Comparison of ENCODE assay signal across 9 cellular contexts in genomic region chr7:22663319-22663718, GRCh38.
DNase-seq lines count a peak whose midpoint lies in the region; ATAC-seq, FAIRE-seq and TF ChIP-seq lines count a peak whose summit lies in the region.
"Had no signal": no experiment of that assay in that cellular context is flagged by ENCODE, and none has a peak within 500 bp of the region (broad histone marks: within the 10 kb centered on the region; RNA-seq: fewer than 3 reads in every experiment).

No MANE protein-coding gene starts in this region.

- H3K9me3 ChIP-seq in A549 (no peaks in the 10 kb centered on the region), PC-9 (ENCODE audit: insufficient read depth, low read depth) (peaks cover under 1% of the 10 kb centered on the region; the same call in 1 of the 2 replicates), tibial nerve (no peaks in the 10 kb centered on the region)
- no peaks in the 10 kb centered on the region for H3K9me3 ChIP-seq in CD8-positive, alpha-beta T cell (ENCODE audit: low read length)

- H3K27me3 ChIP-seq in PC-9 (ENCODE audit: insufficient read depth, low read depth) (no peaks in the 10 kb centered on the region), tibial nerve (no peaks in the 10 kb centered on the region)
- no peaks in the 10 kb centered on the region for H3K27me3 ChIP-seq in CD8-positive, alpha-beta T cell (ENCODE audit: insufficient read depth, low read length)

- no peaks in the 10 kb centered on the region for H3K9me2 ChIP-seq in PC-9 (ENCODE audit: insufficient read depth)

- H3K4me2 ChIP-seq in A549 (peak overlapping the region; percentile 34; the same call in 2 of the 3 replicates), PC-9 (no peak overlapping the region)

- H3K4me1 Mint-ChIP-seq in CD8-positive, alpha-beta T cell (ENCODE audit: low read depth) = no peaks in the 10 kb centered on the region

- no peak for TF ChIP-seq RAD21 in A549 (conservative IDR thresholded peaks at IDR 0.05 in 1 of 2, IDR thresholded peaks at IDR 0.05 in 1 of 2)

- TF ChIP-seq EP300 in A549 (IDR thresholded peaks at IDR 0.05) (no peak), tibial nerve (IDR thresholded peaks at IDR 0.05) (peak in 1 of 2 donors; percentile 41)

- intact Hi-C loops in PC-9 (cut with micrococcal nuclease; ENCODE audit: unreplicated experiment) = no loop called here
- intact Hi-C loops in CD8-positive, alpha-beta T cell (cut with DNase I, micrococcal nuclease) = no loop called here

- H3K27ac Mint-ChIP-seq in CD8-positive, alpha-beta T cell = no peak overlapping the region

- CTCF ChIA-PET in A549 (lab: Yijun Ruan, JAX) (interaction anchor here (0.9 to 1.1 kb wide), 2 partner anchors 68 to 74 kb away, joined by 3 to 4 read pairs; no protein-coding TSS in a partner anchor), PC-9 (lab: Charles Lee) (interaction anchor here (0.7 kb wide), 1 partner anchor 54 kb away, joined by 3 read pairs; no protein-coding TSS in a partner anchor)
- CTCF ChIA-PET in CD8-positive, alpha-beta T cell (lab: Charles Lee) = no interaction called here

- H3K4me3 Mint-ChIP-seq in CD8-positive, alpha-beta T cell = no peak overlapping the region

- no peaks in the 10 kb centered on the region for H3K9me3 Mint-ChIP-seq in CD8-positive, alpha-beta T cell

- TF ChIP-seq CTCF in A549 (IDR thresholded peaks at IDR 0.05) (no peak), PC-9 (conservative IDR thresholded peaks at IDR 0.05) (no peak), fibroblast of the aortic adventitia (IDR thresholded peaks at IDR 0.05; ENCODE audit: insufficient read depth, low read length) (no peak), tibial nerve (IDR thresholded peaks at IDR 0.05) (no peak)
- no peak for TF ChIP-seq CTCF in CD8-positive, alpha-beta T cell (IDR thresholded peaks at IDR 0.05)

- FAIRE-seq in A549 (lab: Jason Lieb, UNC) = no peak

- no TSS peak for BruUV-seq in PC-9 (replicated peaks; lab: Mats Ljungman, UMichigan)

- no peaks in the 10 kb centered on the region for H3K36me3 ChIP-seq in PC-9 (ENCODE audit: low read depth)
- no peaks in the 10 kb centered on the region for H3K36me3 ChIP-seq in CD8-positive, alpha-beta T cell (ENCODE audit: insufficient read depth, low read length)
- no peaks in the 10 kb centered on the region for H3K36me3 ChIP-seq in tibial nerve

- ATAC-seq in A549 (no peak), GM18870 (IDR thresholded peaks at IDR 0.05; ENCODE audit: unreplicated experiment) (no peak), GM18907 (IDR thresholded peaks at IDR 0.05; ENCODE audit: unreplicated experiment) (no peak)
- ATAC-seq in CD8-positive, alpha-beta T cell = no peak

- TF ChIP-seq POLR2A in A549 (IDR thresholded peaks at IDR 0.05; ENCODE audit: low read length) (no peak), tibial nerve (IDR thresholded peaks at IDR 0.05) (no peak)

- H3K27me3 Mint-ChIP-seq in CD8-positive, alpha-beta T cell (ENCODE audit: low read depth) = peaks cover 5% of the 10 kb centered on the region

- DNase-seq in A549 (ENCODE audit: low read depth in 1 of 2, low spot score in 1 of 2) (no peak), EL (peak; percentile 79), PC-9 (no peak), fibroblast of the aortic adventitia (ENCODE audit: low read depth) (peak; percentile 91), tibial nerve (ENCODE audit: low spot score in 2 of 2) (no peak)
- no peak for DNase-seq in CD8-positive, alpha-beta T cell
- DNase-seq: cortex of kidney had no signal

- no peak overlapping the region for H2AFZ ChIP-seq in PC-9

- H4K20me1 ChIP-seq in PC-9 (ENCODE audit: insufficient read depth) = no peaks in the 10 kb centered on the region

- H3F3A ChIP-seq in PC-9 (ENCODE audit: insufficient read depth, low read depth) = peaks cover 28% of the 10 kb centered on the region

- H3K4me3 ChIP-seq in A549 = no peak overlapping the region
- no peak overlapping the region for H3K4me3 ChIP-seq in PC-9
- no peak overlapping the region for H3K4me3 ChIP-seq in fibroblast of the aortic adventitia (ENCODE audit: low read depth, low read length)
- no peak overlapping the region for H3K4me3 ChIP-seq in CD8-positive, alpha-beta T cell (ENCODE audit: low read depth, low read length)
- H3K4me3 ChIP-seq in tibial nerve = no peak overlapping the region

- POLR2A ChIA-PET in A549 (lab: Yijun Ruan, JAX) (no interaction called here), PC-9 (lab: Charles Lee; ENCODE audit: unreplicated experiment) (no interaction called here)
- POLR2A ChIA-PET in CD8-positive, alpha-beta T cell (lab: Charles Lee) = no interaction called here

- H3K27ac ChIP-seq in A549 (peak overlapping the region; percentile 17 to 60; a peak in 3 of 6 replicates), PC-9 (0 out of 2 replicates have a peak overlapping the region, but pooled peaks have one; percentile 10), tibial nerve (no peak overlapping the region)
- H3K27ac ChIP-seq in CD8-positive, alpha-beta T cell (ENCODE audit: low read depth, low read length) = no peak overlapping the region

- 55% methylated on average over 2 of the region's 2 CpGs for WGBS in A549 (ENCODE audit: missing lambda C conversion rate)
- WGBS in tibial nerve, 2 donors = 31 to 34% methylated on average over 2 of the region's 2 CpGs

- no peaks in the 10 kb centered on the region for H3K79me2 ChIP-seq in PC-9 (ENCODE audit: low read depth)

- no peaks in the 10 kb centered on the region for H3K36me3 Mint-ChIP-seq in CD8-positive, alpha-beta T cell

- peaks cover 32% of the 10 kb centered on the region for H3K4me1 ChIP-seq in A549
- peaks cover 35% of the 10 kb centered on the region for H3K4me1 ChIP-seq in PC-9 (replicated peaks; ENCODE audit: insufficient read depth)
- H3K4me1 ChIP-seq in CD8-positive, alpha-beta T cell (ENCODE audit: insufficient read depth, low read length) = no peaks in the 10 kb centered on the region
- H3K4me1 ChIP-seq in tibial nerve = no peaks in the 10 kb centered on the region

TF ChIP-seq in A549, 52 proteins besides CTCF, POLR2A, EP300 and RAD21:
- TF ChIP-seq MAFK (IDR thresholded peaks at IDR 0.05; ENCODE audit: partially characterized antibody) = peak; percentile 41
- TF ChIP-seq HES2 (IDR thresholded peaks at IDR 0.05) = no peak

Comparison
In these comparisons a context has a peak if more than half of its experiments do, and no peak if none do; other contexts are left out.
1. DNase-seq: peak in EL (single experiment) and fibroblast of the aortic adventitia (single experiment); none in A549 (0 of 2), PC-9 (0 of 2), CD8-positive, alpha-beta T cell (0 of 7) and tibial nerve (0 of 2).
2. H3K27ac ChIP-seq: peak in A549 (2 of 2) and PC-9 (single experiment); none in CD8-positive, alpha-beta T cell (single experiment) and tibial nerve (0 of 4).